ENCODE assay signal across 10 cellular contexts in the genomic region with DNA sequence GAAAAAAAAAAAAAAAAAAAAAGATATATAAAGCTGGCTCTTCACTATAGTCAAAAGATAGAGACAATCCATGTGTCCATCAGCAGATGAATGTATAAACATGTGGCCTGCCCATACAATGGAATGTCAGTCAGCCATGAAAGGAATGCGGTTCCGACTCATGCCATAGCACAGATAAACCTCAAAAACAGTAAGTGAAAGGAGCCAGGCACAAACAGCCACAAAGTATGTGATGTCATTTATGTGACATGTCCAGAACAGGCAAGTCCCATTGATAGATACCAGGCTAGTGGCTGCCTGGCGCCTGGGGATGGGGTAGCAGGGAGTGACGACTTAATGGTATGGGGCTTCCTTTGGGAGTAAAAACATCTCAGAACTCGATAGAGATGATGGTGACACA.
A peak's percentile ranks its signal among the peaks of the same experiment; 100 is the strongest.
DNase-seq lines count a peak whose midpoint lies in the region; ATAC-seq and TF ChIP-seq lines count a peak whose summit lies in the region.
"Had no signal": no experiment of that assay in that cellular context is flagged by ENCODE, and none has a peak within 500 bp of the region (broad histone marks: within the 10 kb centered on the region; RNA-seq: fewer than 3 reads in every experiment).

No MANE protein-coding gene starts in this region.

- no peaks in the 10 kb centered on the region for H3K9me3 Mint-ChIP-seq in MCF 10A (ENCODE audit: unreplicated experiment)
- H3K9me3 Mint-ChIP-seq: naive thymus-derived CD8-positive, alpha-beta T cell had no signal

- BruUV-seq in MCF 10A (replicated peaks; lab: Mats Ljungman, UMichigan), result no TSS peak

- CTCF ChIA-PET in MCF 10A (lab: Yijun Ruan, JAX), result interaction anchor here (1.1 to 1.5 kb wide), 2 partner anchors 18 to 21 kb away, joined by 3 read pairs; no protein-coding TSS in a partner anchor

- no peak overlapping the region for H3K4me3 ChIP-seq in left ventricle myocardium inferior

- ATAC-seq in left ventricle myocardium superior (peak; percentile 47), HG02588 (IDR thresholded peaks at IDR 0.05; ENCODE audit: unreplicated experiment) (no peak), GM18517 (IDR thresholded peaks at IDR 0.05; ENCODE audit: unreplicated experiment) (no peak), GM18907 (IDR thresholded peaks at IDR 0.05; ENCODE audit: unreplicated experiment) (no peak), HG02870 (IDR thresholded peaks at IDR 0.05; ENCODE audit: unreplicated experiment) (no peak)
- ATAC-seq: naive thymus-derived CD8-positive, alpha-beta T cell; Right ventricle myocardium inferior had no signal

- intact Hi-C loops in left ventricle myocardium superior (cut with micrococcal nuclease), result no loop called here
- intact Hi-C loops in left ventricle myocardium inferior (cut with micrococcal nuclease), result no loop called here
- intact Hi-C loops in MCF 10A (cut with micrococcal nuclease), result loop anchor here (5.0 kb wide), 1 partner anchor 153 kb away; no protein-coding TSS in a partner anchor

- no peaks in the 10 kb centered on the region for H3K27me3 Mint-ChIP-seq in MCF 10A (ENCODE audit: insufficient read depth, unreplicated experiment)
- H3K27me3 Mint-ChIP-seq: naive thymus-derived CD8-positive, alpha-beta T cell had no signal

- POLR2A ChIA-PET in MCF 10A (lab: Yijun Ruan, JAX), result interaction anchor here (1.2 to 5.3 kb wide), 5 partner anchors 13 to 77 kb away, joined by 3 to 64 read pairs (median 6); no protein-coding TSS in a partner anchor

- H3K9me3 ChIP-seq in left ventricle myocardium inferior (replicated peaks), result no peaks in the 10 kb centered on the region

- peaks cover 52% of the 10 kb centered on the region for H3K4me1 Mint-ChIP-seq in MCF 10A (ENCODE audit: insufficient read depth, unreplicated experiment)

- TF ChIP-seq CTCF in left ventricle myocardium inferior (IDR thresholded peaks at IDR 0.05; ENCODE audit: borderline replicate concordance), result no peak
- no peak for TF ChIP-seq CTCF in MCF 10A (IDR thresholded peaks at IDR 0.05; ENCODE audit: unreplicated experiment)

- peak overlapping the region; percentile 88 for H3K27ac Mint-ChIP-seq in MCF 10A (ENCODE audit: low read depth, unreplicated experiment)

- peaks cover 23% of the 10 kb centered on the region for H3K4me1 ChIP-seq in left ventricle myocardium inferior

- DNase-seq in left ventricle myocardium superior, result no peak
- DNase-seq in left ventricle myocardium inferior, result no peak
- DNase-seq in MCF 10A (ENCODE audit: unreplicated experiment), result peak; percentile 36
- peak; percentile 80 for DNase-seq in iris pigment epithelial cell (ENCODE audit: low read depth)

- H3K36me3 ChIP-seq in left ventricle myocardium inferior, result no peaks in the 10 kb centered on the region

- no peak overlapping the region for H3K27ac ChIP-seq in left ventricle myocardium inferior (replicated peaks)

- no peaks in the 10 kb centered on the region for H3K27me3 ChIP-seq in left ventricle myocardium inferior (ENCODE audit: low read depth)

- H3K4me3 Mint-ChIP-seq in MCF 10A (ENCODE audit: unreplicated experiment), result no peak overlapping the region
- H3K4me3 Mint-ChIP-seq: naive thymus-derived CD8-positive, alpha-beta T cell had no signal

- peaks cover 26% of the 10 kb centered on the region for H3K36me3 Mint-ChIP-seq in MCF 10A (ENCODE audit: insufficient read depth, unreplicated experiment)

Comparison
In these comparisons a context has a peak if more than half of its experiments do, and no peak if none do; other contexts are left out.
1. DNase-seq: peak in MCF 10A (single experiment) and iris pigment epithelial cell (single experiment); none in left ventricle myocardium superior (single experiment) and left ventricle myocardium inferior (single experiment).